In the genomic region with DNA sequence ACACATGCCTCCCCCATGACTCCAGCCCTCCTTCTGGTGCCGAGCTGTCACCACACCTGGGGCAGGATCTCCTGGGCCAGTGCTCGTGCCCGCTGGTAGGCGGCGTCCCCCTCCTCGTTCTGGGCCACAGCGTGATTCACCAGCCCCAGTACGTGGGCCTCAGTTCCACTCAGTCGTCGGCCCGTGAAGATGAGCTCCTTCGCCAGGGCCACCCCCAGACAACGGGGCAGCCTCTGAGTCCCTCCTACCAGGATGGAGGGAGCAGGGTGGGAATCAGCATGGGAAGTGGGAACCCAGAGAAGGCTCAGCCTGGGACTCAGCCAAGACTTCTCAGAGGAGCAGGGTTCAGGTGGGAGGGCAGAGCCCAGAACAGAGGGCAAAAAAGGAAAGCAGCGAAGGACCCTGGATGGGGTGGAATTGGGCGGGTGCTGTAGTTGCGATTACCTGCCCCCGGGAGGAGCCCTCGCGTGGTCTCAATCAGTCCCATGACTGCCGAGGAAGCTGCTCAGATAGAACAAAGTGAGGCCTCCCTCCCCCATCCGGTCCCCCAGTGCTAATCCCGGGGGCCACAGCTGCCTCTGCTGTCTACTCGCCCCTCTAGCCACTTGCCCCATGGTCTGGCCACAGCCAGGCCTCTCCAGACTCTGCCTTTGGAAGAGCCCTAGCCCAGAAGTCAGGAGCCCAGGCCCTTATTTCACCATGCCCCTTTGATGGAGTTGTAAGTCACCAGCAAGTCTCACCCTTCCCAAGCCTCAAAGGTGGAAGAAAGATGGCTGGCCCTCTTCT, we compare ENCODE assay signal across 8 cellular contexts. TPM values are rescaled to one million over a fixed set of nuclear protein-coding genes. Genes with fewer than 3 reads are reported as not detected.
DNase-seq lines count a peak whose midpoint lies in the region; ATAC-seq and TF ChIP-seq lines count a peak whose summit lies in the region.

No MANE protein-coding gene starts in this region.

- intact Hi-C loops in right lobe of liver (cut with DNase I), result loop anchor here in 1 of 2 donors (10.0 kb wide), 1 partner anchor 270 kb away; no protein-coding TSS in a partner anchor

- H3K9me3 ChIP-seq in right lobe of liver, result no peaks in the 10 kb centered on the region

- DNase-seq in ACHN (peak; percentile 35), NCI-H345 treated with DMSO at 0.1 percent for 48 hours (lab: John Stamatoyannopoulos, UW; ENCODE audit: unreplicated experiment) (peak; percentile 1), right lobe of liver (no peak), NCI-H510A (lab: John Stamatoyannopoulos, UW) (no peak)
- peak; percentile 51 for DNase-seq in activated naive CD8-positive, alpha-beta T cell treated with anti-CD3 and anti-CD28 coated beads, Interleukin-2, amount 50 U/mL, for 24 hours

- no peaks in the 10 kb centered on the region for H3K4me1 Mint-ChIP-seq in activated naive CD8-positive, alpha-beta T cell treated with anti-CD3 and anti-CD28 coated beads, Interleukin-2, amount 50 U/mL, for 24 hours

- H3K4me3 ChIP-seq in GM12875 (ENCODE audit: low read depth, low read length) (no peak overlapping the region), right lobe of liver (no peak overlapping the region)

- no peaks in the 10 kb centered on the region for H3K9me3 Mint-ChIP-seq in activated naive CD8-positive, alpha-beta T cell treated with anti-CD3 and anti-CD28 coated beads, Interleukin-2, amount 50 U/mL, for 24 hours

- TF ChIP-seq POLR2A in right lobe of liver (IDR thresholded peaks at IDR 0.05), result no peak

- no peaks in the 10 kb centered on the region for H3K36me3 Mint-ChIP-seq in activated naive CD8-positive, alpha-beta T cell treated with anti-CD3 and anti-CD28 coated beads, Interleukin-2, amount 50 U/mL, for 24 hours (ENCODE audit: low read depth)

- in situ Hi-C loops in ACHN (cut with HindIII; ENCODE audit: low pct_ligation_motif_present, low pct_unique_long_range_greater_than_20kb, low sequenced_read_pairs), result no loop called here

- peaks cover 0 to 83% (median 41%) of the 10 kb centered on the region in 4 donors for H3K4me1 ChIP-seq in right lobe of liver

- H3K4me3 Mint-ChIP-seq in activated naive CD8-positive, alpha-beta T cell treated with anti-CD3 and anti-CD28 coated beads, Interleukin-2, amount 50 U/mL, for 24 hours, result no peak overlapping the region

- no peak overlapping the region for H3K27ac Mint-ChIP-seq in activated naive CD8-positive, alpha-beta T cell treated with anti-CD3 and anti-CD28 coated beads, Interleukin-2, amount 50 U/mL, for 24 hours

- peak overlapping the region; percentile 45 to 76 (median 59) for H3K27ac ChIP-seq in right lobe of liver

- 96% methylated on average over 9 of the region's 23 CpGs for WGBS in right lobe of liver (ENCODE audit: insufficient coverage, low coverage, low lambda C conversion rate, missing lambda C conversion rate)

- peak; percentile 80 for ATAC-seq in activated naive CD8-positive, alpha-beta T cell treated with anti-CD3 and anti-CD28 coated beads, Interleukin-2, amount 50 U/mL, for 24 hours
- ATAC-seq in right lobe of liver (peak in 2 of 4 donors; percentile 1 to 3), HG03039 (IDR thresholded peaks at IDR 0.05; ENCODE audit: unreplicated experiment) (no peak), GM21576 (IDR thresholded peaks at IDR 0.05; ENCODE audit: unreplicated experiment) (no peak)

- peaks cover 0 to 23% (median 11%) of the 10 kb centered on the region in 4 donors for H3K36me3 ChIP-seq in right lobe of liver

- TF ChIP-seq CTCF in GM12875 (IDR thresholded peaks at IDR 0.05; ENCODE audit: borderline replicate concordance, insufficient read depth, low read depth, low read length) (peak; percentile 65), right lobe of liver (IDR thresholded peaks at IDR 0.05) (peak; percentile 14 to 27 (median 17))

- H3K27me3 Mint-ChIP-seq in activated naive CD8-positive, alpha-beta T cell treated with anti-CD3 and anti-CD28 coated beads, Interleukin-2, amount 50 U/mL, for 24 hours, result no peaks in the 10 kb centered on the region

- H3K27me3 ChIP-seq in right lobe of liver, result no peaks in the 10 kb centered on the region

RNA-seq across cellular contexts. Expression of a gene that starts 16.8 kb away (rescaled TPM):
- 100 to 1,000 TPM; 167 to 856 (median 390) TPM for total RNA-seq in right lobe of liver

RNA-seq across cellular contexts. Expression of a gene that starts 22.3 kb away (rescaled TPM):
- total RNA-seq in right lobe of liver, result 100 to 1,000 TPM; 207 to 885 (median 634) TPM

Comparison
In these comparisons a context has a peak if more than half of its experiments do, and no peak if none do; other contexts are left out.
1. DNase-seq: peak in ACHN (single experiment), NCI-H345 treated with DMSO at 0.1 percent for 48 hours (single experiment) and activated naive CD8-positive, alpha-beta T cell treated with anti-CD3 and anti-CD28 coated beads, Interleukin-2, amount 50 U/mL, for 24 hours (single experiment); none in right lobe of liver (0 of 3) and NCI-H510A (single experiment).